In genomic region chr4:29390921-29391320, GRCh38 we compare ENCODE assay signal across 23 cellular contexts.
"Had no signal": no experiment of that assay in that cellular context is flagged by ENCODE, and none has a peak within 500 bp of the region (broad histone marks: within the 10 kb centered on the region; RNA-seq: fewer than 3 reads in every experiment).

No MANE protein-coding gene starts in this region.

- H3K4me3 ChIP-seq: coronary artery, esophagus squamous epithelium, heart left ventricle, lung, neural progenitor cell, prostate gland, spleen, stomach had no signal

- H3K9ac ChIP-seq: neural progenitor cell, parathyroid adenoma had no signal

- H3K4me1 ChIP-seq: esophagus squamous epithelium, heart left ventricle, neural progenitor cell, parathyroid adenoma, prostate gland, spleen, stomach had no signal

- DNase-seq: effector memory CD4-positive, alpha-beta T cell; esophagus squamous epithelium; heart left ventricle; hippocampal formation; left colon; left ventricle myocardium superior; mesenchymal stem cell; midbrain; nucleus accumbens; spleen; stimulated activated CD4-positive, alpha-beta T cell treated with anti-CD3 and anti-CD28 coated beads, Interleukin-2, amount 100 ng/mL, for 24 hours; stimulated activated CD4-positive, alpha-beta T cell treated with anti-CD3 and anti-CD28 coated beads, Interleukin-4, amount 100 ng/mL, for 4 hours; stimulated activated naive CD4-positive, alpha-beta T cell; stomach; substantia nigra; trophoblast cell had no signal

- H3K36me3 ChIP-seq: esophagus squamous epithelium, heart left ventricle, neural progenitor cell, prostate gland, spleen, stomach had no signal

- H3K4me1 Mint-ChIP-seq: neural progenitor cell had no signal

- H3K4me3 Mint-ChIP-seq: natural killer cell treated with Interleukin-12 subunit alpha and Interleukin-12 subunit beta and Interleukin-15 and Interleukin-18, amount 100 ng/mL, for 72 hours; neural progenitor cell had no signal

- ATAC-seq: heart left ventricle; left colon; left ventricle myocardium superior; natural killer cell treated with Interleukin-12 subunit alpha and Interleukin-12 subunit beta and Interleukin-15 and Interleukin-18, amount 100 ng/mL, for 72 hours; sciatic nerve had no signal

- H3K27ac ChIP-seq: coronary artery, esophagus squamous epithelium, heart left ventricle, neural progenitor cell, parathyroid adenoma, prostate gland, spleen, stomach had no signal

- H3K27ac Mint-ChIP-seq: natural killer cell treated with Interleukin-12 subunit alpha and Interleukin-12 subunit beta and Interleukin-15 and Interleukin-18, amount 100 ng/mL, for 72 hours; neural progenitor cell had no signal

- H3K27me3 Mint-ChIP-seq: natural killer cell treated with Interleukin-12 subunit alpha and Interleukin-12 subunit beta and Interleukin-15 and Interleukin-18, amount 100 ng/mL, for 72 hours had no signal

- H3K27me3 ChIP-seq: esophagus squamous epithelium, heart left ventricle, neural progenitor cell, spleen, stomach had no signal

- H3K9me3 ChIP-seq: esophagus squamous epithelium, prostate gland had no signal
